ENCODE assay signal across 1 cellular context in the genomic region with DNA sequence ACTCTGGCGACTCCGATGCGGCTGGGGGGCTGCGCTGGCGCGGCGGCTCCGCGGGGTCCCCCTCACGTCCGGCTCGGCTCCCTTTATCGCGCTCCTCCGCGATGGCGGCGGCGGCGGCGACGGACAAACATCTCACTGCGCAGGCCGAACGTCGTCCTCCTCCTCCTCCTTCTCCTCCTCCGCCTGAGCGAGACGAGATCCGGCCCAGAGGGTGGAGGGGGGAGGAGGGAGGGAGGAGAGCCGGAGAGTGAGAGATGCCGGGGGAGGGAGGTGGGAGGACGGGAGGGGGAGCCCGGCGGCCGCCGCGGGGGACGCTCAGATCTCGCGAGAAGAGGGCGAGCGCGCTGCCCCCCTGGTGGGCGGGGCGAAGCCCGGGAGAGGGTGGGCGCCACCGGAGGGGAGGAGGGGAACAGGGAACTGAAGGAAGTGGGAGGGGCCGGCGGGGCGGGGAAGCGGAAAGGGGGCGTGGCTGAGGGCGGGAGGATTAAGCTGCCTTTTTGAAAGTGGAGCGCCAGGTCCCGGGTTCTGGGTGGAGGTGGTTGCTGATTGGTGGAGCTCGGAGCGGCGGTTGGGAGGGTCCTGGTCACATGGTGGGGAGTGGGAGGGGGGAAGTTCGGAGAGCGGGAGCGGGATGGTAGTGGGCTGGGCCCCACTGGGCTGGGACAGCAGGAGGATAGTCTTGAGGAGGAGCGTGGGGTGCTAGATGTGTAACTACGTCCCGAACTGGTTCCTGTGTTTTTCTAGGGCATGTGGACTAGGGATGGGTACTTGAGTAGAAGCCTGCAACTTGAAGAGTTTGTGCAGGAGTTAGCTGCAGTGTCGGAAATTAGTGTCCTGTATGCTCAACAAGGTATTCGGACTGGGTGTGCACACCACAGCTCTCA.
TF ChIP-seq lines count a peak whose summit lies in the region.

A gene (minus strand): TSS at position 159 of the 884 bp plus-strand sequence. CDS start 354 bp downstream, outside the sequence.

TF ChIP-seq in HepG2, 621 proteins besides CTCF, POLR2A, EP300 and RAD21 (continued from another document and continues in another):
- TF ChIP-seq, protein P1, sequence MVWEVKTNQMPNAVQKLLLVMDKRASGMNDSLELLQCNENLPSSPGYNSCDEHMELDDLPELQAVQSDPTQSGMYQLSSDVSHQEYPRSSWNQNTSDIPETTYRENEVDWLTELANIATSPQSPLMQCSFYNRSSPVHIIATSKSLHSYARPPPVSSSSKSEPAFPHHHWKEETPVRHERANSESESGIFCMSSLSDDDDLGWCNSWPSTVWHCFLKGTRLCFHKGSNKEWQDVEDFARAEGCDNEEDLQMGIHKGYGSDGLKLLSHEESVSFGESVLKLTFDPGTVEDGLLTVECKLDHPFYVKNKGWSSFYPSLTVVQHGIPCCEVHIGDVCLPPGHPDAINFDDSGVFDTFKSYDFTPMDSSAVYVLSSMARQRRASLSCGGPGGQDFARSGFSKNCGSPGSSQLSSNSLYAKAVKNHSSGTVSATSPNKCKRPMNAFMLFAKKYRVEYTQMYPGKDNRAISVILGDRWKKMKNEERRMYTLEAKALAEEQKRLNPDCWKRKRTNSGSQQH (CRISPR knock-in tag; IDR thresholded peaks at IDR 0.05; ENCODE audit: low read depth): peak; percentile 31; the same call in 1 of the 2 replicates
- no peak for TF ChIP-seq SRY (CRISPR knock-in tag; IDR thresholded peaks at IDR 0.05)
- TF ChIP-seq, protein P2, sequence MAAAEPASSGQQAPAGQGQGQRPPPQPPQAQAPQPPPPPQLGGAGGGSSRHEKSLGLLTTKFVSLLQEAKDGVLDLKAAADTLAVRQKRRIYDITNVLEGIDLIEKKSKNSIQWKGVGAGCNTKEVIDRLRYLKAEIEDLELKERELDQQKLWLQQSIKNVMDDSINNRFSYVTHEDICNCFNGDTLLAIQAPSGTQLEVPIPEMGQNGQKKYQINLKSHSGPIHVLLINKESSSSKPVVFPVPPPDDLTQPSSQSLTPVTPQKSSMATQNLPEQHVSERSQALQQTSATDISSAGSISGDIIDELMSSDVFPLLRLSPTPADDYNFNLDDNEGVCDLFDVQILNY (CRISPR knock-in tag; conservative IDR thresholded peaks at IDR 0.05): peak; percentile 75
- TF ChIP-seq CBX1 (IDR thresholded peaks at IDR 0.05; ENCODE audit: low read depth): peak; percentile 39
- TF ChIP-seq GPN1 (CRISPR knock-in tag; IDR thresholded peaks at IDR 0.05; ENCODE audit: borderline replicate concordance): no peak
- no peak for TF ChIP-seq PHB2 (IDR thresholded peaks at IDR 0.05; ENCODE audit: partially characterized antibody)
- no peak for TF ChIP-seq SKI (IDR thresholded peaks at IDR 0.05; ENCODE audit: partially characterized antibody)
- no peak for TF ChIP-seq HHEX (CRISPR knock-in tag; IDR thresholded peaks at IDR 0.05)
- no peak for TF ChIP-seq RCOR2 (CRISPR knock-in tag; IDR thresholded peaks at IDR 0.05)
- TF ChIP-seq SALL1 (CRISPR knock-in tag; IDR thresholded peaks at IDR 0.05): peak; percentile 22
- no peak for TF ChIP-seq ZNF7 (CRISPR knock-in tag; IDR thresholded peaks at IDR 0.05)
- TF ChIP-seq KDM6A (CRISPR knock-in tag; IDR thresholded peaks at IDR 0.05; ENCODE audit: low read depth): no peak
- peak; percentile 83 for TF ChIP-seq ZNF746 (CRISPR knock-in tag; IDR thresholded peaks at IDR 0.05)
- TF ChIP-seq XRCC5 (optimal IDR thresholded peaks at IDR 0.05; ENCODE audit: low read length): no peak
- TF ChIP-seq YEATS2 (CRISPR knock-in tag; IDR thresholded peaks at IDR 0.05; ENCODE audit: borderline replicate concordance): peak; percentile 88
- TF ChIP-seq, protein P3, sequence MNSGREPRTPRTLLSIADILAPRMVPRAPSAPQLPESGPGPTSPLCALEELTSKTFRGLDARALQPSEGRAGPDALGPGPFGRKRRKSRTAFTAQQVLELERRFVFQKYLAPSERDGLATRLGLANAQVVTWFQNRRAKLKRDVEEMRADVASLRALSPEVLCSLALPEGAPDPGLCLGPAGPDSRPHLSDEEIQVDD (CRISPR knock-in tag; IDR thresholded peaks at IDR 0.05; ENCODE audit: borderline replicate concordance): no peak; the same call in 1 of the 2 replicates
- TF ChIP-seq, protein P4, sequence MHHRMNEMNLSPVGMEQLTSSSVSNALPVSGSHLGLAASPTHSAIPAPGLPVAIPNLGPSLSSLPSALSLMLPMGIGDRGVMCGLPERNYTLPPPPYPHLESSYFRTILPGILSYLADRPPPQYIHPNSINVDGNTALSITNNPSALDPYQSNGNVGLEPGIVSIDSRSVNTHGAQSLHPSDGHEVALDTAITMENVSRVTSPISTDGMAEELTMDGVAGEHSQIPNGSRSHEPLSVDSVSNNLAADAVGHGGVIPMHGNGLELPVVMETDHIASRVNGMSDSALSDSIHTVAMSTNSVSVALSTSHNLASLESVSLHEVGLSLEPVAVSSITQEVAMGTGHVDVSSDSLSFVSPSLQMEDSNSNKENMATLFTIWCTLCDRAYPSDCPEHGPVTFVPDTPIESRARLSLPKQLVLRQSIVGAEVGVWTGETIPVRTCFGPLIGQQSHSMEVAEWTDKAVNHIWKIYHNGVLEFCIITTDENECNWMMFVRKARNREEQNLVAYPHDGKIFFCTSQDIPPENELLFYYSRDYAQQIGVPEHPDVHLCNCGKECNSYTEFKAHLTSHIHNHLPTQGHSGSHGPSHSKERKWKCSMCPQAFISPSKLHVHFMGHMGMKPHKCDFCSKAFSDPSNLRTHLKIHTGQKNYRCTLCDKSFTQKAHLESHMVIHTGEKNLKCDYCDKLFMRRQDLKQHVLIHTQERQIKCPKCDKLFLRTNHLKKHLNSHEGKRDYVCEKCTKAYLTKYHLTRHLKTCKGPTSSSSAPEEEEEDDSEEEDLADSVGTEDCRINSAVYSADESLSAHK (CRISPR knock-in tag; IDR thresholded peaks at IDR 0.05; ENCODE audit: borderline replicate concordance): no peak
- no peak for TF ChIP-seq ZNF431 (CRISPR knock-in tag; IDR thresholded peaks at IDR 0.05; ENCODE audit: borderline replicate concordance, low read depth)
- TF ChIP-seq GABPB1 (CRISPR knock-in tag; IDR thresholded peaks at IDR 0.05): peak; percentile 77
- TF ChIP-seq ZNF577 (CRISPR knock-in tag; IDR thresholded peaks at IDR 0.05; ENCODE audit: borderline replicate concordance, low read depth): no peak
- TF ChIP-seq ZNF205 (CRISPR knock-in tag; IDR thresholded peaks at IDR 0.05): no peak
- TF ChIP-seq ZZZ3 (CRISPR knock-in tag; IDR thresholded peaks at IDR 0.05; ENCODE audit: borderline replicate concordance): no peak
- TF ChIP-seq ZNF136 (CRISPR knock-in tag; IDR thresholded peaks at IDR 0.05; ENCODE audit: low read depth): no peak
- TF ChIP-seq ZNF530 (CRISPR knock-in tag; IDR thresholded peaks at IDR 0.05; ENCODE audit: low read depth): no peak
- TF ChIP-seq ZNF567 (CRISPR knock-in tag; IDR thresholded peaks at IDR 0.05; ENCODE audit: borderline replicate concordance): 0 out of 2 replicates have a peak, but pooled peaks have one; percentile 5
- TF ChIP-seq, protein P5, sequence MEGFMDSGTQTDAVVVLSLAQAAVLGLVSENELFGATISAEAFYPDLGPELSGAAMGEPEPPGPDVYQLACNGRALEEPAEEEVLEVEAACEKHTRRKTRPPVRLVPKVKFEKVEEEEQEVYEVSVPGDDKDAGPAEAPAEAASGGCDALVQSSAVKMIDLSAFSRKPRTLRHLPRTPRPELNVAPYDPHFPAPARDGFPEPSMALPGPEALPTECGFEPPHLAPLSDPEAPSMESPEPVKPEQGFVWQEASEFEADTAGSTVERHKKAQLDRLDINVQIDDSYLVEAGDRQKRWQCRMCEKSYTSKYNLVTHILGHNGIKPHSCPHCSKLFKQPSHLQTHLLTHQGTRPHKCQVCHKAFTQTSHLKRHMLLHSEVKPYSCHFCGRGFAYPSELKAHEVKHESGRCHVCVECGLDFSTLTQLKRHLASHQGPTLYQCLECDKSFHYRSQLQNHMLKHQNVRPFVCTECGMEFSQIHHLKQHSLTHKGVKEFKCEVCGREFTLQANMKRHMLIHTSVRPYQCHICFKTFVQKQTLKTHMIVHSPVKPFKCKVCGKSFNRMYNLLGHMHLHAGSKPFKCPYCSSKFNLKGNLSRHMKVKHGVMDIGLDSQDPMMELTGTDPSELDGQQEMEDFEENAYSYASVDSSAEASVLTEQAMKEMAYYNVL (CRISPR knock-in tag; IDR thresholded peaks at IDR 0.05; ENCODE audit: borderline replicate concordance): no peak; the same call in 1 of the 2 replicates
- TF ChIP-seq ZNF569 (CRISPR knock-in tag; IDR thresholded peaks at IDR 0.05; ENCODE audit: borderline replicate concordance): no peak
- TF ChIP-seq, protein P6, sequence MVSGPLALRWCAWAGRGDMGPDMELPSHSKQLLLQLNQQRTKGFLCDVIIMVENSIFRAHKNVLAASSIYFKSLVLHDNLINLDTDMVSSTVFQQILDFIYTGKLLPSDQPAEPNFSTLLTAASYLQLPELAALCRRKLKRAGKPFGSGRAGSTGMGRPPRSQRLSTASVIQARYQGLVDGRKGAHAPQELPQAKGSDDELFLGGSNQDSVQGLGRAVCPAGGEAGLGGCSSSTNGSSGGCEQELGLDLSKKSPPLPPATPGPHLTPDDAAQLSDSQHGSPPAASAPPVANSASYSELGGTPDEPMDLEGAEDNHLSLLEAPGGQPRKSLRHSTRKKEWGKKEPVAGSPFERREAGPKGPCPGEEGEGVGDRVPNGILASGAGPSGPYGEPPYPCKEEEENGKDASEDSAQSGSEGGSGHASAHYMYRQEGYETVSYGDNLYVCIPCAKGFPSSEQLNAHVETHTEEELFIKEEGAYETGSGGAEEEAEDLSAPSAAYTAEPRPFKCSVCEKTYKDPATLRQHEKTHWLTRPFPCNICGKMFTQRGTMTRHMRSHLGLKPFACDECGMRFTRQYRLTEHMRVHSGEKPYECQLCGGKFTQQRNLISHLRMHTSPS (CRISPR knock-in tag; IDR thresholded peaks at IDR 0.05; ENCODE audit: low read depth): no peak
- no peak for TF ChIP-seq CENPT (CRISPR knock-in tag; IDR thresholded peaks at IDR 0.05; ENCODE audit: low read depth)
- TF ChIP-seq TCF7 (IDR thresholded peaks at IDR 0.05; ENCODE audit: low read depth): no peak
- TF ChIP-seq, protein P7, sequence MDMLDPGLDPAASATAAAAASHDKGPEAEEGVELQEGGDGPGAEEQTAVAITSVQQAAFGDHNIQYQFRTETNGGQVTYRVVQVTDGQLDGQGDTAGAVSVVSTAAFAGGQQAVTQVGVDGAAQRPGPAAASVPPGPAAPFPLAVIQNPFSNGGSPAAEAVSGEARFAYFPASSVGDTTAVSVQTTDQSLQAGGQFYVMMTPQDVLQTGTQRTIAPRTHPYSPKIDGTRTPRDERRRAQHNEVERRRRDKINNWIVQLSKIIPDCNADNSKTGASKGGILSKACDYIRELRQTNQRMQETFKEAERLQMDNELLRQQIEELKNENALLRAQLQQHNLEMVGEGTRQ (IDR thresholded peaks at IDR 0.05; ENCODE audit: low read depth, low read length): peak; percentile 84
- TF ChIP-seq, protein P7 (CRISPR knock-in tag; IDR thresholded peaks at IDR 0.05; ENCODE audit: borderline replicate concordance): peak; percentile 95; the same call in 1 of the 2 replicates
- TF ChIP-seq ARHGAP35 (CRISPR knock-in tag; IDR thresholded peaks at IDR 0.05; ENCODE audit: borderline replicate concordance): no peak
- TF ChIP-seq NFE2L2 (IDR thresholded peaks at IDR 0.05; ENCODE audit: low read length): no peak
- TF ChIP-seq YEATS4 (CRISPR knock-in tag; IDR thresholded peaks at IDR 0.05; ENCODE audit: borderline replicate concordance): peak; percentile 60
- peak; percentile 28; the same call in 1 of the 2 replicates for TF ChIP-seq ZNF292 (CRISPR knock-in tag; IDR thresholded peaks at IDR 0.05; ENCODE audit: borderline replicate concordance, low read depth)
- TF ChIP-seq MED13 (CRISPR knock-in tag; IDR thresholded peaks at IDR 0.05): peak; percentile 66; the same call in 1 of the 2 replicates
- no peak for TF ChIP-seq ELF4 (CRISPR knock-in tag; IDR thresholded peaks at IDR 0.05; ENCODE audit: borderline replicate concordance)
- TF ChIP-seq GTF2F1 (IDR thresholded peaks at IDR 0.05; ENCODE audit: low read length): no peak
- TF ChIP-seq THYN1 (CRISPR knock-in tag; IDR thresholded peaks at IDR 0.05; ENCODE audit: borderline replicate concordance, low read depth): no peak
- TF ChIP-seq ZNF101 (CRISPR knock-in tag; IDR thresholded peaks at IDR 0.05; ENCODE audit: borderline replicate concordance, low read depth): no peak
- TF ChIP-seq ZNF17 (CRISPR knock-in tag; IDR thresholded peaks at IDR 0.05): no peak
- TF ChIP-seq SALL2 (CRISPR knock-in tag; IDR thresholded peaks at IDR 0.05): no peak
- peak; percentile 68 for TF ChIP-seq THAP11 (CRISPR knock-in tag; IDR thresholded peaks at IDR 0.05)
- TF ChIP-seq ATRX (CRISPR knock-in tag; IDR thresholded peaks at IDR 0.05; ENCODE audit: borderline replicate concordance): no peak
- 0 out of 2 replicates have a peak, but pooled peaks have one; percentile 28 for TF ChIP-seq ZNF672 (CRISPR knock-in tag; IDR thresholded peaks at IDR 0.05)
- TF ChIP-seq ZNF619 (CRISPR knock-in tag; IDR thresholded peaks at IDR 0.05): peak; percentile 85
- TF ChIP-seq, protein P8, sequence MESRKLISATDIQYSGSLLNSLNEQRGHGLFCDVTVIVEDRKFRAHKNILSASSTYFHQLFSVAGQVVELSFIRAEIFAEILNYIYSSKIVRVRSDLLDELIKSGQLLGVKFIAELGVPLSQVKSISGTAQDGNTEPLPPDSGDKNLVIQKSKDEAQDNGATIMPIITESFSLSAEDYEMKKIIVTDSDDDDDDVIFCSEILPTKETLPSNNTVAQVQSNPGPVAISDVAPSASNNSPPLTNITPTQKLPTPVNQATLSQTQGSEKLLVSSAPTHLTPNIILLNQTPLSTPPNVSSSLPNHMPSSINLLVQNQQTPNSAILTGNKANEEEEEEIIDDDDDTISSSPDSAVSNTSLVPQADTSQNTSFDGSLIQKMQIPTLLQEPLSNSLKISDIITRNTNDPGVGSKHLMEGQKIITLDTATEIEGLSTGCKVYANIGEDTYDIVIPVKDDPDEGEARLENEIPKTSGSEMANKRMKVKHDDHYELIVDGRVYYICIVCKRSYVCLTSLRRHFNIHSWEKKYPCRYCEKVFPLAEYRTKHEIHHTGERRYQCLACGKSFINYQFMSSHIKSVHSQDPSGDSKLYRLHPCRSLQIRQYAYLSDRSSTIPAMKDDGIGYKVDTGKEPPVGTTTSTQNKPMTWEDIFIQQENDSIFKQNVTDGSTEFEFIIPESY (CRISPR knock-in tag; IDR thresholded peaks at IDR 0.05): 0 out of 2 replicates have a peak, but pooled peaks have one; percentile 12
- TF ChIP-seq ZNF138 (CRISPR knock-in tag; IDR thresholded peaks at IDR 0.05; ENCODE audit: low read depth): no peak
